9 cellular contexts compared by ENCODE assay signal in genomic region chr11:21511835-21512440, GRCh38.
DNase-seq lines count a peak whose midpoint lies in the region; ATAC-seq and TF ChIP-seq lines count a peak whose summit lies in the region.
"Had no signal": no experiment of that assay in that cellular context is flagged by ENCODE, and none has a peak within 500 bp of the region (broad histone marks: within the 10 kb centered on the region; RNA-seq: fewer than 3 reads in every experiment).

No MANE protein-coding gene starts in this region.

- no peaks in the 10 kb centered on the region for H3K9me3 Mint-ChIP-seq in activated naive CD8-positive, alpha-beta T cell treated with anti-CD3 and anti-CD28 coated beads for 36 hours
- H3K9me3 Mint-ChIP-seq in stimulated activated naive CD8-positive, alpha-beta T cell treated with anti-CD3 and anti-CD28 coated beads, Interleukin-15, amount 100 ng/mL, for 72 hours: no peaks in the 10 kb centered on the region
- H3K9me3 Mint-ChIP-seq: T-helper 1 cell treated with Interleukin-12 subunit alpha and Interleukin-12 subunit beta and Interleukin-4 antibody, amounts not matched to agents 30 μg/mL and 1 μg/mL, for 36 hours had no signal

- peak; percentile 69 for TF ChIP-seq CTCF in DOHH2 (IDR thresholded peaks at IDR 0.05; ENCODE audit: low read depth, low read length, poor library complexity, severe bottlenecking)

- no peaks in the 10 kb centered on the region for H3K36me3 Mint-ChIP-seq in activated naive CD8-positive, alpha-beta T cell treated with anti-CD3 and anti-CD28 coated beads for 36 hours

- no peaks in the 10 kb centered on the region for H3F3A ChIP-seq in DOHH2 (ENCODE audit: control insufficient read depth, insufficient read depth)

- no peak overlapping the region for H3K27ac ChIP-seq in DOHH2 (ENCODE audit: low read depth, low read length)

- H3K4me2 ChIP-seq in DOHH2 (ENCODE audit: low read length): no peak overlapping the region

- no peaks in the 10 kb centered on the region for H3K79me2 ChIP-seq in DOHH2 (ENCODE audit: control insufficient read depth, low read length)

- no peaks in the 10 kb centered on the region for H3K9me2 ChIP-seq in DOHH2 (replicated peaks; ENCODE audit: control insufficient read depth, low read length)

- no peaks in the 10 kb centered on the region for H3K27me3 ChIP-seq in DOHH2 (ENCODE audit: control insufficient read depth, low read length)

- H3K4me3 ChIP-seq in DOHH2 (ENCODE audit: low read length): no peak overlapping the region

- H3K4me1 ChIP-seq in DOHH2 (ENCODE audit: control insufficient read depth, low read length): no peaks in the 10 kb centered on the region

- H3K27ac Mint-ChIP-seq in activated naive CD8-positive, alpha-beta T cell treated with anti-CD3 and anti-CD28 coated beads for 36 hours: no peak overlapping the region
- no peak overlapping the region for H3K27ac Mint-ChIP-seq in stimulated activated naive CD8-positive, alpha-beta T cell treated with anti-CD3 and anti-CD28 coated beads, Interleukin-15, amount 100 ng/mL, for 72 hours
- H3K27ac Mint-ChIP-seq: T-helper 1 cell treated with Interleukin-12 subunit alpha and Interleukin-12 subunit beta and Interleukin-4 antibody, amounts not matched to agents 30 μg/mL and 1 μg/mL, for 36 hours had no signal

- H3K27me3 Mint-ChIP-seq in activated naive CD8-positive, alpha-beta T cell treated with anti-CD3 and anti-CD28 coated beads for 36 hours: no peaks in the 10 kb centered on the region
- no peaks in the 10 kb centered on the region for H3K27me3 Mint-ChIP-seq in stimulated activated naive CD8-positive, alpha-beta T cell treated with anti-CD3 and anti-CD28 coated beads, Interleukin-15, amount 100 ng/mL, for 72 hours

- no peaks in the 10 kb centered on the region for H3K9me3 ChIP-seq in DOHH2 (ENCODE audit: control insufficient read depth, insufficient read depth, low read length)

- no peak overlapping the region for H3K4me3 Mint-ChIP-seq in activated naive CD8-positive, alpha-beta T cell treated with anti-CD3 and anti-CD28 coated beads for 36 hours
- no peak overlapping the region for H3K4me3 Mint-ChIP-seq in stimulated activated naive CD8-positive, alpha-beta T cell treated with anti-CD3 and anti-CD28 coated beads, Interleukin-15, amount 100 ng/mL, for 72 hours
- H3K4me3 Mint-ChIP-seq: T-helper 1 cell treated with Interleukin-12 subunit alpha and Interleukin-12 subunit beta and Interleukin-4 antibody, amounts not matched to agents 30 μg/mL and 1 μg/mL, for 36 hours had no signal

- H4K20me1 ChIP-seq in DOHH2 (ENCODE audit: control insufficient read depth, insufficient read depth, low read depth, low read length): no peaks in the 10 kb centered on the region

- peak; percentile 73 for ATAC-seq in GM19324 (IDR thresholded peaks at IDR 0.05; ENCODE audit: low FRiP score, unreplicated experiment)
- peak; percentile 89 for ATAC-seq in HG03432 (IDR thresholded peaks at IDR 0.05; ENCODE audit: unreplicated experiment)
- ATAC-seq in stimulated activated naive CD8-positive, alpha-beta T cell treated with anti-CD3 and anti-CD28 coated beads, Interleukin-15, amount 100 ng/mL, for 72 hours: no peak

- H3K4me1 Mint-ChIP-seq in activated naive CD8-positive, alpha-beta T cell treated with anti-CD3 and anti-CD28 coated beads for 36 hours: no peaks in the 10 kb centered on the region
- H3K4me1 Mint-ChIP-seq in stimulated activated naive CD8-positive, alpha-beta T cell treated with anti-CD3 and anti-CD28 coated beads, Interleukin-15, amount 100 ng/mL, for 72 hours: no peaks in the 10 kb centered on the region

- H3K36me3 ChIP-seq in DOHH2 (ENCODE audit: control insufficient read depth, low read length): no peaks in the 10 kb centered on the region

- DNase-seq in NCI-H460 (ENCODE audit: extremely low read depth, low read depth): peak; percentile 26
- peak; percentile 12 for DNase-seq in activated naive CD8-positive, alpha-beta T cell treated with anti-CD3 and anti-CD28 coated beads for 36 hours
- DNase-seq in islet precursor cell: peak; percentile 89
- peak; percentile 4 to 30 for DNase-seq in stimulated activated naive CD8-positive, alpha-beta T cell treated with anti-CD3 and anti-CD28 coated beads, Interleukin-15, amount 100 ng/mL, for 72 hours
- DNase-seq in T-helper 9 cell: no peak
